Comparison of ENCODE assay signal across 8 cellular contexts in the genomic region with DNA sequence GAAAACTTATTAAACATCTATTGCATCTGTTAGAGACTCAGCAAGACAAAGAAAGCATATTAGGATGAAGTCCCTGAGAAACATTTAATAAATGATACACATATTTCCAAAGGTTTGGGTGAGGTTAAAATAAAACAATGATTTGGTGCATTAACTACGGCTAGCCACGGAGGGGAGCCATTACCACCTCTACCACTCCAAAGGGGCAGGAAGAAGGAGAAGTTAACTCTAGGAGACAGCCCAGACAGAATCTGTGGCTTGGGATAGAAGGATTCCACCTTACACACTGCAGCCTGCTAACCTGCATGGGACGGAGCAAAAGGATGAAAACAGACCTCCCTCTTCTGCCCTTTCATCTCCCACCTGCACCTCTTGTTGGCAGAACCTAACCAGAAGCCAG.
DNase-seq lines count a peak whose midpoint lies in the region; ATAC-seq and TF ChIP-seq lines count a peak whose summit lies in the region.

No MANE protein-coding gene starts in this region.

- no peaks in the 10 kb centered on the region for H3K36me3 Mint-ChIP-seq in progenitor cell of endocrine pancreas (ENCODE audit: insufficient read depth)

- no peak overlapping the region for H3K4me3 ChIP-seq in BE2C (ENCODE audit: low read depth, low read length)

- H3K9me3 ChIP-seq in BE2C = no peaks in the 10 kb centered on the region

- H3K9me3 Mint-ChIP-seq in progenitor cell of endocrine pancreas (ENCODE audit: low read depth) = no peaks in the 10 kb centered on the region

- H3K4me1 ChIP-seq in BE2C = no peaks in the 10 kb centered on the region

- no peak overlapping the region for H3K27ac Mint-ChIP-seq in progenitor cell of endocrine pancreas

- DNase-seq in BE2C = peak; percentile 34
- DNase-seq in HuH-7 (ENCODE audit: low spot score) = peak; percentile 43
- peak; percentile 9 for DNase-seq in activated CD4-positive, alpha-beta T cell treated with anti-CD3 and anti-CD28 coated beads, Interleukin-2, amount 50 U/mL, for 1 hour
- DNase-seq in glomerular visceral epithelial cell (ENCODE audit: extremely low spot score) = peak; percentile 46
- peak; percentile 12 for DNase-seq in progenitor cell of endocrine pancreas (ENCODE audit: low spot score, unreplicated experiment)
- no peak for DNase-seq in mucosa of gallbladder (ENCODE audit: low spot score)

- ATAC-seq in GM18858 (IDR thresholded peaks at IDR 0.05; ENCODE audit: unreplicated experiment) (peak; percentile 63), GM18861 (IDR thresholded peaks at IDR 0.05; ENCODE audit: unreplicated experiment) (no peak)

- no peaks in the 10 kb centered on the region for H3K36me3 ChIP-seq in BE2C

- H3K4me1 Mint-ChIP-seq in progenitor cell of endocrine pancreas (ENCODE audit: low read depth) = no peaks in the 10 kb centered on the region

- H3K27me3 ChIP-seq in BE2C = no peaks in the 10 kb centered on the region

- H3K4me3 Mint-ChIP-seq in progenitor cell of endocrine pancreas (ENCODE audit: low read depth) = no peak overlapping the region

- TF ChIP-seq CTCF in BE2C (IDR thresholded peaks at IDR 0.05; ENCODE audit: low read depth, low read length) (peak; percentile 61), progenitor cell of endocrine pancreas (IDR thresholded peaks at IDR 0.05; ENCODE audit: unreplicated experiment) (peak; percentile 74)

- H3K27me3 Mint-ChIP-seq in progenitor cell of endocrine pancreas = no peaks in the 10 kb centered on the region
